ENCODE assay signal across 12 cellular contexts in genomic region chr4:65865489-65865888, GRCh38.
DNase-seq lines count a peak whose midpoint lies in the region; TF ChIP-seq lines count a peak whose summit lies in the region.
"Had no signal": no experiment of that assay in that cellular context is flagged by ENCODE, and none has a peak within 500 bp of the region (broad histone marks: within the 10 kb centered on the region; RNA-seq: fewer than 3 reads in every experiment).

No MANE protein-coding gene starts in this region.

- H3K4me1 ChIP-seq in hepatocyte (ENCODE audit: insufficient read depth) (no peaks in the 10 kb centered on the region), esophagus muscularis mucosa (no peaks in the 10 kb centered on the region)

- H3K9me3 ChIP-seq in hepatocyte (ENCODE audit: low read depth) (no peaks in the 10 kb centered on the region), esophagus muscularis mucosa (no peaks in the 10 kb centered on the region)

- TF ChIP-seq CTCF in AG10803 (conservative IDR thresholded peaks at IDR 0.05; ENCODE audit: low read length) = peak; percentile 21; the same call in 1 of the 2 replicates
- TF ChIP-seq CTCF in hepatocyte (IDR thresholded peaks at IDR 0.05; ENCODE audit: poor library complexity) = peak; percentile 43
- TF ChIP-seq CTCF in esophagus muscularis mucosa (IDR thresholded peaks at IDR 0.05) = no peak

- TF ChIP-seq EP300 in esophagus muscularis mucosa (IDR thresholded peaks at IDR 0.05) = no peak

- no peaks in the 10 kb centered on the region for H3K9me3 Mint-ChIP-seq in activated CD4-positive, alpha-beta memory T cell treated with anti-CD3 and anti-CD28 coated beads, Interleukin-2, amount 10 ng/mL, durations not matched to agents 7 days and 5 days

- intact Hi-C loops in esophagus muscularis mucosa (cut with DNase I) = no loop called here

- no peaks in the 10 kb centered on the region for H3K36me3 ChIP-seq in hepatocyte (replicated peaks; ENCODE audit: insufficient read depth, low read depth)
- H3K36me3 ChIP-seq in esophagus muscularis mucosa = no peaks in the 10 kb centered on the region

- no peaks in the 10 kb centered on the region for H4K20me1 ChIP-seq in hepatocyte (ENCODE audit: insufficient read depth, poor library complexity, severe bottlenecking)

- H3K4me2 ChIP-seq in hepatocyte = no peak overlapping the region

- 56% methylated on average over 4 of the region's 4 CpGs for WGBS in hepatocyte (ENCODE audit: low lambda C conversion rate, missing lambda C conversion rate)
- 63% methylated on average over 4 of the region's 4 CpGs for WGBS in esophagus muscularis mucosa

- H3K27ac ChIP-seq in hepatocyte (no peak overlapping the region), esophagus muscularis mucosa (replicated peaks in 1 of 4) (no peak overlapping the region)

- H3K79me2 ChIP-seq in hepatocyte = no peaks in the 10 kb centered on the region

- no peak overlapping the region for H3K27ac Mint-ChIP-seq in activated CD4-positive, alpha-beta memory T cell treated with anti-CD3 and anti-CD28 coated beads, Interleukin-2, amount 10 ng/mL, durations not matched to agents 7 days and 5 days

- POLR2A ChIA-PET in HEK293T (lab: Yijun Ruan, JAX) = no interaction called here
- POLR2A ChIA-PET in activated CD4-positive, alpha-beta memory T cell treated with anti-CD3 and anti-CD28 coated beads, Interleukin-2, amount 10 ng/mL, durations not matched to agents 7 days and 5 days (lab: Charles Lee) = no interaction called here

- TF ChIP-seq POLR2A in esophagus muscularis mucosa (IDR thresholded peaks at IDR 0.05; ENCODE audit: low read depth) = no peak

- in situ Hi-C loops in SK-MEL-5 (cut with HindIII; ENCODE audit: low pct_unique_long_range_greater_than_20kb, low sequenced_read_pairs) = no loop called here

- no peaks in the 10 kb centered on the region for H3K27me3 ChIP-seq in hepatocyte
- H3K27me3 ChIP-seq in esophagus muscularis mucosa = no peaks in the 10 kb centered on the region

- no peak overlapping the region for H2AFZ ChIP-seq in hepatocyte

- no peaks in the 10 kb centered on the region for H3K9me2 ChIP-seq in hepatocyte (replicated peaks; ENCODE audit: insufficient read depth)

- CTCF ChIA-PET in HEK293T (lab: Yijun Ruan, JAX) = no interaction called here
- CTCF ChIA-PET in activated CD4-positive, alpha-beta memory T cell treated with anti-CD3 and anti-CD28 coated beads, Interleukin-2, amount 10 ng/mL, durations not matched to agents 7 days and 5 days (lab: Charles Lee) = no interaction called here

- no peak overlapping the region for H3K4me3 Mint-ChIP-seq in activated CD4-positive, alpha-beta memory T cell treated with anti-CD3 and anti-CD28 coated beads, Interleukin-2, amount 10 ng/mL, durations not matched to agents 7 days and 5 days

- peak; percentile 1 for DNase-seq in AG10803 (ENCODE audit: low read depth)
- DNase-seq in HEK293T (ENCODE audit: extremely low spot score) = peak; percentile 18
- peak; percentile 55 for DNase-seq in SK-MEL-5 (ENCODE audit: low read depth, low spot score)
- DNase-seq in hepatocyte (ENCODE audit: low spot score) = peak; percentile 38
- no peak for DNase-seq in nucleus accumbens (lab: John Stamatoyannopoulos, UW)
- no peak for DNase-seq in NCI-H345 treated with DMSO at 0.1 percent for 48 hours (lab: John Stamatoyannopoulos, UW; ENCODE audit: unreplicated experiment)
- DNase-seq in esophagus muscularis mucosa (ENCODE audit: extremely low spot score) = no peak
- no peak for DNase-seq in activated CD4-positive, alpha-beta memory T cell treated with anti-CD3 and anti-CD28 coated beads, Interleukin-2, amount 10 ng/mL, durations not matched to agents 7 days and 5 days
- DNase-seq: DMS79 treated with DMSO at 0.1 percent for 48 hours; NCI-H226; posterior cingulate gyrus; stimulated activated CD8-positive, alpha-beta memory T cell treated with anti-CD3 and anti-CD28 coated beads, Interleukin-4, amount 100 ng/mL, for 48 hours had no signal

- H3K4me3 ChIP-seq in AG10803 (ENCODE audit: low read length) (no peak overlapping the region), hepatocyte (no peak overlapping the region), esophagus muscularis mucosa (no peak overlapping the region)

- H3K36me3 Mint-ChIP-seq in activated CD4-positive, alpha-beta memory T cell treated with anti-CD3 and anti-CD28 coated beads, Interleukin-2, amount 10 ng/mL, durations not matched to agents 7 days and 5 days (ENCODE audit: low read depth) = no peaks in the 10 kb centered on the region

- H3K4me1 Mint-ChIP-seq in activated CD4-positive, alpha-beta memory T cell treated with anti-CD3 and anti-CD28 coated beads, Interleukin-2, amount 10 ng/mL, durations not matched to agents 7 days and 5 days = no peaks in the 10 kb centered on the region

- no peaks in the 10 kb centered on the region for H3K27me3 Mint-ChIP-seq in activated CD4-positive, alpha-beta memory T cell treated with anti-CD3 and anti-CD28 coated beads, Interleukin-2, amount 10 ng/mL, durations not matched to agents 7 days and 5 days

TF ChIP-seq in HEK293T, 16 proteins besides CTCF, POLR2A, EP300 and RAD21:
- TF ChIP-seq FOXK2 (IDR thresholded peaks at IDR 0.05) = no peak
- TF ChIP-seq ARNT (IDR thresholded peaks at IDR 0.05) = no peak
- no peak for TF ChIP-seq PKNOX1 (IDR thresholded peaks at IDR 0.05)
- TF ChIP-seq FOXM1 (IDR thresholded peaks at IDR 0.05; ENCODE audit: borderline replicate concordance) = no peak
- no peak for TF ChIP-seq CTBP1 (IDR thresholded peaks at IDR 0.05; ENCODE audit: borderline replicate concordance)
- TF ChIP-seq ZNF384 (IDR thresholded peaks at IDR 0.05) = no peak
- TF ChIP-seq NFRKB (IDR thresholded peaks at IDR 0.05) = no peak
- no peak for TF ChIP-seq SP1 (IDR thresholded peaks at IDR 0.05)
- TF ChIP-seq TARDBP (IDR thresholded peaks at IDR 0.05) = no peak
- no peak for TF ChIP-seq HDGF (IDR thresholded peaks at IDR 0.05; ENCODE audit: borderline replicate concordance)
- TF ChIP-seq FOXA1 (IDR thresholded peaks at IDR 0.05) = no peak
- TF ChIP-seq LEF1 (IDR thresholded peaks at IDR 0.05; ENCODE audit: borderline replicate concordance) = no peak
- TF ChIP-seq BHLHE40 (IDR thresholded peaks at IDR 0.05; ENCODE audit: borderline replicate concordance) = no peak
- no peak for TF ChIP-seq L3MBTL2 (conservative IDR thresholded peaks at IDR 0.05)

Comparison
In these comparisons a context has a peak if more than half of its experiments do, and no peak if none do; other contexts are left out.
1. DNase-seq: peak in AG10803 (single experiment), HEK293T (single experiment), SK-MEL-5 (single experiment) and hepatocyte (single experiment); none in nucleus accumbens (0 of 56), NCI-H345 treated with DMSO at 0.1 percent for 48 hours (single experiment), esophagus muscularis mucosa (single experiment) and activated CD4-positive, alpha-beta memory T cell treated with anti-CD3 and anti-CD28 coated beads, Interleukin-2, amount 10 ng/mL, durations not matched to agents 7 days and 5 days (single experiment).
2. CTCF ChIP-seq: peak in AG10803 (single experiment) and hepatocyte (single experiment); none in esophagus muscularis mucosa (0 of 3).